8 cellular contexts compared by ENCODE assay signal in genomic region chr13:50911051-50911690, GRCh38. TPM values are rescaled to one million over a fixed set of nuclear protein-coding genes. Genes with fewer than 3 reads are reported as not detected.
A peak's percentile ranks its signal among the peaks of the same experiment; 100 is the strongest.
DNase-seq lines count a peak whose midpoint lies in the region; ATAC-seq, FAIRE-seq and TF ChIP-seq lines count a peak whose summit lies in the region.

No MANE protein-coding gene starts in this region.

- CTCF ChIA-PET in Caco-2 (lab: Charles Lee) = interaction anchor here (0.7 to 1.7 kb wide), 9 partner anchors 9 to 935 kb away, joined by 3 to 9 read pairs (median 4); no protein-coding TSS in a partner anchor
- CTCF ChIA-PET in activated CD8-positive, alpha-beta T cell treated with anti-CD3 and anti-CD28 coated beads for 36 hours (lab: Charles Lee) = interaction anchor here (0.6 to 8.5 kb wide), 53 partner anchors 9 to 975 kb away, joined by 3 to 78 read pairs (median 4); partner anchors contain the start of genes SPRYD7 and TRIM13

- H3K36me3 ChIP-seq in Caco-2 (ENCODE audit: control insufficient read depth, insufficient read depth, low read length) = no peaks in the 10 kb centered on the region
- no peaks in the 10 kb centered on the region for H3K36me3 ChIP-seq in kidney (ENCODE audit: control insufficient read depth in 1 of 2, insufficient read depth in 2 of 2, low read length in 2 of 2)
- no peaks in the 10 kb centered on the region for H3K36me3 ChIP-seq in urinary bladder (ENCODE audit: insufficient read depth)

- intact Hi-C loops in Caco-2 (cut with micrococcal nuclease; ENCODE audit: unreplicated experiment) (loop anchor here (5.0 to 10.0 kb wide), 2 partner anchors 379 to 526 kb away; no protein-coding TSS in a partner anchor), kidney (cut with DNase I) (no loop called here)
- intact Hi-C loops in activated CD8-positive, alpha-beta T cell treated with anti-CD3 and anti-CD28 coated beads for 36 hours (cut with micrococcal nuclease) = loop anchor here (2.0 to 10.0 kb wide), 5 partner anchors 109 to 974 kb away; partner anchors contain the start of gene SPRYD7

- FAIRE-seq in kidney (lab: Jason Lieb, UNC) = no peak

- H3K4me3 ChIP-seq in Caco-2 (ENCODE audit: low read depth, low read length) (peak overlapping the region; percentile 94), kidney (ENCODE audit: low read length in 2 of 2) (peak overlapping the region; percentile 69 to 87), urinary bladder (ENCODE audit: low read depth, low read length) (no peak overlapping the region)

- H3K4me3 Mint-ChIP-seq in Caco-2 (ENCODE audit: unreplicated experiment) (peak overlapping the region; percentile 82), IgD-negative memory B cell (peak overlapping the region; percentile 96 to 98 (median 96))
- peak overlapping the region; percentile 96 for H3K4me3 Mint-ChIP-seq in activated CD8-positive, alpha-beta T cell treated with anti-CD3 and anti-CD28 coated beads for 36 hours

- ATAC-seq in activated CD8-positive, alpha-beta T cell treated with anti-CD3 and anti-CD28 coated beads for 36 hours = peak; percentile 5
- no peak for ATAC-seq in HG03175 (IDR thresholded peaks at IDR 0.05; ENCODE audit: unreplicated experiment)
- no peak for ATAC-seq in GM21526 (IDR thresholded peaks at IDR 0.05; ENCODE audit: low FRiP score, unreplicated experiment)

- no peaks in the 10 kb centered on the region for H3K27me3 ChIP-seq in Caco-2 (replicated peaks; ENCODE audit: control insufficient read depth, insufficient read depth, low read length)

- H3K36me3 Mint-ChIP-seq in Caco-2 (ENCODE audit: insufficient read depth, unreplicated experiment) (no peaks in the 10 kb centered on the region), IgD-negative memory B cell (peaks cover 2% of the 10 kb centered on the region)
- peaks cover 4% of the 10 kb centered on the region for H3K36me3 Mint-ChIP-seq in activated CD8-positive, alpha-beta T cell treated with anti-CD3 and anti-CD28 coated beads for 36 hours (ENCODE audit: low read depth)

- TF ChIP-seq CTCF in Caco-2 (IDR thresholded peaks at IDR 0.05; ENCODE audit: insufficient read depth in 1 of 2, low read depth in 1 of 2, low read length in 1 of 2, severe bottlenecking in 1 of 2, unreplicated experiment in 1 of 2) (no peak), kidney (IDR thresholded peaks at IDR 0.05; ENCODE audit: borderline replicate concordance, extremely low read depth, insufficient read depth) (no peak)
- no peak for TF ChIP-seq CTCF in activated CD8-positive, alpha-beta T cell treated with anti-CD3 and anti-CD28 coated beads for 36 hours (IDR thresholded peaks at IDR 0.05)

- H3K27me3 Mint-ChIP-seq in Caco-2 (ENCODE audit: insufficient read depth, unreplicated experiment) (no peaks in the 10 kb centered on the region), IgD-negative memory B cell (no peaks in the 10 kb centered on the region)
- no peaks in the 10 kb centered on the region for H3K27me3 Mint-ChIP-seq in activated CD8-positive, alpha-beta T cell treated with anti-CD3 and anti-CD28 coated beads for 36 hours

- peaks cover 13% of the 10 kb centered on the region for H3K4me1 ChIP-seq in Caco-2
- peaks cover 0 to 10% of the 10 kb centered on the region in 2 donors for H3K4me1 ChIP-seq in kidney (ENCODE audit: control insufficient read depth in 1 of 2, insufficient read depth in 1 of 2, low read depth in 1 of 2, low read length in 2 of 2)
- no peaks in the 10 kb centered on the region for H3K4me1 ChIP-seq in urinary bladder (ENCODE audit: insufficient read depth)

- H3K9ac ChIP-seq in kidney (ENCODE audit: low read length in 2 of 2) = peak overlapping the region; percentile 65 to 86

- H3K9me3 Mint-ChIP-seq in Caco-2 (ENCODE audit: unreplicated experiment) (no peaks in the 10 kb centered on the region), IgD-negative memory B cell (no peaks in the 10 kb centered on the region)
- no peaks in the 10 kb centered on the region for H3K9me3 Mint-ChIP-seq in activated CD8-positive, alpha-beta T cell treated with anti-CD3 and anti-CD28 coated beads for 36 hours

- no peaks in the 10 kb centered on the region for H3K9me3 ChIP-seq in Caco-2
- no peaks in the 10 kb centered on the region for H3K9me3 ChIP-seq in kidney (ENCODE audit: control insufficient read depth in 1 of 2, low read length in 2 of 2)

- H3K4me1 Mint-ChIP-seq in Caco-2 (ENCODE audit: low read depth, unreplicated experiment) = peaks cover 25% of the 10 kb centered on the region
- H3K4me1 Mint-ChIP-seq in IgD-negative memory B cell = peaks cover 40 to 46% (median 43%) of the 10 kb centered on the region in 3 donors
- peaks cover 42% of the 10 kb centered on the region for H3K4me1 Mint-ChIP-seq in activated CD8-positive, alpha-beta T cell treated with anti-CD3 and anti-CD28 coated beads for 36 hours (ENCODE audit: low read depth)

- no TSS peak for BruUV-seq in Caco-2 (replicated peaks; lab: Mats Ljungman, UMichigan)

- DNase-seq in Caco-2 (peak in 1 of 2 experiments; percentile 11), kidney (no peak), NCI-H146 (lab: John Stamatoyannopoulos, UW) (no peak)
- no peak for DNase-seq in activated CD8-positive, alpha-beta T cell treated with anti-CD3 and anti-CD28 coated beads for 36 hours

- POLR2A ChIA-PET in Caco-2 (lab: Charles Lee) = interaction anchor here (1.0 kb wide), 1 partner anchor 830 kb away, joined by 3 read pairs; no protein-coding TSS in a partner anchor
- POLR2A ChIA-PET in activated CD8-positive, alpha-beta T cell treated with anti-CD3 and anti-CD28 coated beads for 36 hours (lab: Charles Lee) = interaction anchor here (1.0 to 5.6 kb wide), 3 partner anchors 18 to 830 kb away, joined by 4 to 55 read pairs (median 4); no protein-coding TSS in a partner anchor

- WGBS in urinary bladder = 58% methylated on average over 6 of the region's 6 CpGs

- H3K27ac Mint-ChIP-seq in Caco-2 (ENCODE audit: unreplicated experiment) (peak overlapping the region; percentile 82), IgD-negative memory B cell (peak overlapping the region; percentile 97 to 99 (median 97))
- peak overlapping the region; percentile 98 for H3K27ac Mint-ChIP-seq in activated CD8-positive, alpha-beta T cell treated with anti-CD3 and anti-CD28 coated beads for 36 hours

- no peak overlapping the region for H3K27ac ChIP-seq in kidney (ENCODE audit: low read depth in 2 of 2, low read length in 2 of 2)
- peak overlapping the region; percentile 16 for H3K27ac ChIP-seq in urinary bladder (ENCODE audit: low read depth)

RNA-seq across cellular contexts. Expression of gene RNASEH2B, which starts 1.6 kb away (rescaled TPM):
- total RNA-seq in Caco-2 (2022) (60.2 and 61.2 TPM in 2 replicates), kidney (37.7 TPM), urinary bladder (154 TPM)
- polyA plus RNA-seq in IgD-negative memory B cell (189 TPM), kidney (ENCODE audit: insufficient read depth, low read depth, low replicate concordance) (32.5 TPM), urinary bladder (36.3 TPM)
- 10 to 100 TPM; 63.5 to 69.4 TPM for total RNA-seq in activated CD8-positive, alpha-beta T cell treated with anti-CD3 and anti-CD28 coated beads for 36 hours
